In the genomic region with DNA sequence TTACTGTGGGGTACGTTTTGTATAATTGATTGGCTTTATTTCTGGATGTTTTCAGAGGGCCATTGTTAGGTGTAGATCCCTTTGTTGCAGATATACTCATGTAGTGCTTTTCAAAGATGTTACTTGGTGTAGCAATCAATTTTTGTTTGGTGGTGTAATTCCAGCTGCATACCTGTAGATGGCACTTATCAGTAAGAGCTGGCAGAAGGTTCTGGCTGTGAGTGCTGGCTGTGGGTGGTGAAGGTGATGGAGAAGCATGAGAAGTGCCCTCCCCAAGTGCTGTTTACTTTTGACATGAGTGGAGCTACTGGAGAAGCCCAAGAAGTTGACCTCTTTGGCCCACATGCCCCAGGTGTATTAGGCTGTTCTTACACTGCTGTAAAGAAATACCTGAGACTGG, we compare ENCODE assay signal across 8 cellular contexts.
DNase-seq lines count a peak whose midpoint lies in the region; ATAC-seq and TF ChIP-seq lines count a peak whose summit lies in the region.

No MANE protein-coding gene starts in this region.

- H3K27me3 ChIP-seq in SJCRH30 (no peaks in the 10 kb centered on the region), right lobe of liver (no peaks in the 10 kb centered on the region), left ventricle myocardium inferior (ENCODE audit: low read depth) (no peaks in the 10 kb centered on the region)

- no peak overlapping the region for H3K27ac ChIP-seq in SJCRH30
- no peak overlapping the region for H3K27ac ChIP-seq in right lobe of liver
- no peak overlapping the region for H3K27ac ChIP-seq in left ventricle myocardium inferior (replicated peaks)

- H3K9me3 ChIP-seq in SJCRH30 (replicated peaks) = no peaks in the 10 kb centered on the region
- no peaks in the 10 kb centered on the region for H3K9me3 ChIP-seq in right lobe of liver
- peaks cover 62% of the 10 kb centered on the region for H3K9me3 ChIP-seq in left ventricle myocardium inferior (replicated peaks)

- WGBS in right lobe of liver (ENCODE audit: insufficient coverage, low coverage, low lambda C conversion rate, missing lambda C conversion rate) = 36% methylated on average over 1 of the region's 1 CpG

- intact Hi-C loops in right lobe of liver (cut with DNase I) (no loop called here), left ventricle myocardium inferior (cut with micrococcal nuclease) (no loop called here)

- DNase-seq in A172 (ENCODE audit: low spot score) (peak; percentile 14), SJCRH30 (peak; percentile 8 to 24), right lobe of liver (peak in 1 of 3 donors; percentile 42), NCI-H187 treated with DMSO at 0.1 percent for 48 hours (lab: John Stamatoyannopoulos, UW) (no peak), left ventricle myocardium inferior (no peak)

- H3K36me3 ChIP-seq in SJCRH30 (no peaks in the 10 kb centered on the region), right lobe of liver (no peaks in the 10 kb centered on the region), left ventricle myocardium inferior (no peaks in the 10 kb centered on the region)

- TF ChIP-seq CTCF in GM12875 (IDR thresholded peaks at IDR 0.05; ENCODE audit: borderline replicate concordance, insufficient read depth, low read depth, low read length) = peak; percentile 69
- peak; percentile 41 to 52 (median 48) for TF ChIP-seq CTCF in right lobe of liver (IDR thresholded peaks at IDR 0.05)
- TF ChIP-seq CTCF in left ventricle myocardium inferior (IDR thresholded peaks at IDR 0.05; ENCODE audit: borderline replicate concordance) = no peak

- H3K4me1 ChIP-seq in SJCRH30 (no peaks in the 10 kb centered on the region), right lobe of liver (no peaks in the 10 kb centered on the region), left ventricle myocardium inferior (no peaks in the 10 kb centered on the region)

- TF ChIP-seq POLR2A in right lobe of liver (IDR thresholded peaks at IDR 0.05) = no peak

- H3K4me3 ChIP-seq in GM12875 (ENCODE audit: low read depth, low read length) = no peak overlapping the region
- H3K4me3 ChIP-seq in SJCRH30 = no peak overlapping the region
- H3K4me3 ChIP-seq in right lobe of liver = no peak overlapping the region
- H3K4me3 ChIP-seq in left ventricle myocardium inferior = no peak overlapping the region

- ATAC-seq in HG02885 (IDR thresholded peaks at IDR 0.05; ENCODE audit: poor library complexity, unreplicated experiment) = peak; percentile 94
- ATAC-seq in right lobe of liver = peak; percentile 77 to 87 (median 80)
- ATAC-seq in GM19452 (IDR thresholded peaks at IDR 0.05; ENCODE audit: unreplicated experiment) = no peak

Comparison
In these comparisons a context has a peak if more than half of its experiments do, and no peak if none do; other contexts are left out.
1. DNase-seq: peak in A172 (single experiment) and SJCRH30 (2 of 2); none in NCI-H187 treated with DMSO at 0.1 percent for 48 hours (single experiment) and left ventricle myocardium inferior (single experiment).